Comparison of ENCODE assay signal across 8 cellular contexts in the genomic region with DNA sequence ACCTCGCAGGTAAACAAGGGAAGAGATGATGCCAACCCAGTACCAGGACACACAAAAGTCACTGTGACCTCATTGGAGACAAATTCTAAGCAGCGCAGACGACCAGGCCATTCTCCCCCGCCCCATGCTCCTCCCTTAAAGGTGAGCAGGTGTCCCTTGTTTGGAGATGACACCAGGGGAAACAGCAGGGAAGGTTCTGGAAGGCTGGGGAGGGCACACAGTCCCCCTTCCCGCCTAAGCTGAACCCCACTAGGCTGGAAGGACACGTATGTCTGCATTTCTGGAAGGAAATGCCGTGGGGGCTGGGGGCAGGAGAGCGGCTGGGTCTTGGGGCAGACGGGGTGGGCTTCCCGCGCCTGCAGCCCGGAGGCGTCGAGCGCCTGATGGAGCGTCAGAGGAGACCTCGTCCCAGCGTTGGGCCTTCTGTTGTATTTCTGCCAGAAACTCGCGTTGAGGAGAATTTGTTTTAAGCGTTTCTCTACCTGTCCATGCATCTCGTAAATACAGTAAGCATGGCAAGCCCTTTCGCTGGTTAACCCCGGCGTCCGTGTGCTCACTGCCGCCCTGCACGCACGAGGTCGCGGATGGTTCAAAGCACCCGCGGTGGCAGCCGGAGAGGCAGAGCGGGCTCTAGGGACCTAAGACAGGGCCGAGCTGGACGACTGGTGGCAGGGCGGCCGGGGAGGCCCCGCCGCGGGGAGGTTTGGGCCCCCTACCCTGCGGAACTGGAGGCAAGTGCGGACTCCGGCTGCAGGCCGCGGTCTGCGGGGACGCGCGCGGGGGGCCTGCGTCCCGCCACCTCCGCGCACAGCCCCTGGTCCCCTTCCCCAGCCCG. TPM values are rescaled to one million over a fixed set of nuclear protein-coding genes. Genes with fewer than 3 reads are reported as not detected.
DNase-seq lines count a peak whose midpoint lies in the region; ATAC-seq, FAIRE-seq and TF ChIP-seq lines count a peak whose summit lies in the region.

No MANE protein-coding gene starts in this region.

- ATAC-seq in GM19395 (IDR thresholded peaks at IDR 0.05; ENCODE audit: unreplicated experiment): peak; percentile 20

- H3K27me3 ChIP-seq in BE2C: peaks cover 93% of the 10 kb centered on the region
- H3K27me3 ChIP-seq in PC-9 (ENCODE audit: insufficient read depth, low read depth): peaks cover 28% of the 10 kb centered on the region
- H3K27me3 ChIP-seq in neuron (ENCODE audit: insufficient read depth, low read length): peaks cover 78% of the 10 kb centered on the region

- intact Hi-C loops in PC-9 (cut with micrococcal nuclease; ENCODE audit: unreplicated experiment): no loop called here

- no peak for FAIRE-seq in HTR-8/SVneo (lab: Jason Lieb, UNC)

- no peaks in the 10 kb centered on the region for H3K79me2 ChIP-seq in PC-9 (ENCODE audit: low read depth)

- H3K4me3 ChIP-seq in BE2C (ENCODE audit: low read depth, low read length) (peak overlapping the region; percentile 53), PC-9 (peak overlapping the region; percentile 78), epithelial cell of proximal tubule (ENCODE audit: low read depth, low read length) (peak overlapping the region; percentile 56), neuron (ENCODE audit: low read length) (peak overlapping the region; percentile 53)

- peaks cover 2% of the 10 kb centered on the region for H3K9me3 ChIP-seq in BE2C
- H3K9me3 ChIP-seq in PC-9 (ENCODE audit: insufficient read depth, low read depth): no peaks in the 10 kb centered on the region
- H3K9me3 ChIP-seq in neuron (ENCODE audit: low read length): no peaks in the 10 kb centered on the region

- H3F3A ChIP-seq in PC-9 (ENCODE audit: insufficient read depth, low read depth): peaks cover 10% of the 10 kb centered on the region; the same call in 1 of the 2 replicates

- POLR2A ChIA-PET in PC-9 (lab: Charles Lee; ENCODE audit: unreplicated experiment): no interaction called here

- no peak overlapping the region for H3K27ac ChIP-seq in PC-9

- peak overlapping the region; percentile 91; the same call in 1 of the 2 replicates for H2AFZ ChIP-seq in PC-9
- peak overlapping the region; percentile 94 for H2AFZ ChIP-seq in neuron (ENCODE audit: low read depth, low read length)

- TF ChIP-seq CTCF in BE2C (IDR thresholded peaks at IDR 0.05; ENCODE audit: low read depth, low read length) (no peak), PC-9 (conservative IDR thresholded peaks at IDR 0.05) (no peak), epithelial cell of proximal tubule (conservative IDR thresholded peaks at IDR 0.05; ENCODE audit: low read depth, low read length) (no peak)

- H3K4me2 ChIP-seq in PC-9: peak overlapping the region; percentile 100

- BruUV-seq in PC-9 (replicated peaks; lab: Mats Ljungman, UMichigan): no TSS peak

- H3K4me1 ChIP-seq in BE2C (no peaks in the 10 kb centered on the region), PC-9 (replicated peaks; ENCODE audit: insufficient read depth) (0 out of 2 replicates have a peak, but pooled peaks cover 4% of the 10 kb centered on the region), neuron (ENCODE audit: insufficient read depth, low read length) (peaks cover 20% of the 10 kb centered on the region)

- DNase-seq in BE2C: no peak
- DNase-seq in PC-9: no peak
- no peak for DNase-seq in epithelial cell of proximal tubule (ENCODE audit: low read depth)
- DNase-seq in putamen (ENCODE audit: low spot score): no peak
- no peak for DNase-seq in mesenteric fat pad (ENCODE audit: low spot score)
- no peak for DNase-seq in HTR-8/SVneo (ENCODE audit: insufficient read length, low spot score)

- no peaks in the 10 kb centered on the region for H4K20me1 ChIP-seq in PC-9 (ENCODE audit: insufficient read depth)

- H3K36me3 ChIP-seq in BE2C (no peaks in the 10 kb centered on the region), PC-9 (ENCODE audit: low read depth) (no peaks in the 10 kb centered on the region), neuron (ENCODE audit: insufficient read depth, low read length) (no peaks in the 10 kb centered on the region)

- H3K9me2 ChIP-seq in PC-9 (ENCODE audit: insufficient read depth): no peaks in the 10 kb centered on the region

- CTCF ChIA-PET in PC-9 (lab: Charles Lee): no interaction called here

RNA-seq across cellular contexts. Expression of a gene that starts 1.2 kb away (rescaled TPM):
- polyA plus RNA-seq in BE2C (2012; ENCODE audit: insufficient read depth, insufficient read length, low read depth): 0.46 TPM
- total RNA-seq in PC-9 (2021): 0.08 and 0.28 TPM in 2 replicates
- total RNA-seq in epithelial cell of proximal tubule: 0.14 TPM in 1 of 2 replicates, not detected in the other
- total RNA-seq in mesenteric fat pad: 0.06 TPM
